ENCODE assay signal across 28 cellular contexts in the genomic region with DNA sequence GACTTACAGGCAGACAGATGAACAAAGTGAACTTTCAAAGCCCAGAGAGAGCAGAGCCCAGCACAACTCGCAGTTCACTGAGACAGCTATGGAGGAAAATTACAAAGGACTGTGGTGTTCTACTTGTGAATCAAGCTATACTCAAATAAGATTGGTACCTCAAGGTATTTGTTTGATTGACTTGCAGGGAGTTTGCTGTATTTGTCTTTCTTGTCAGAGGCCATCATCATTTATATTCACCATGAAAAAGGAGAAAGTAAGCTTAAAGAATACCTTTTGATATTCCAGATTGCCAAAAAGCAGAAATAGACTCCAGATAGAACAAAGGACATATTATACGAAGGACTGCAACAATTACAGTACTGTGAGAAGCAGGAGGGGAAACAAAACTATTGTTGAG.
"Had no signal": no experiment of that assay in that cellular context is flagged by ENCODE, and none has a peak within 500 bp of the region (broad histone marks: within the 10 kb centered on the region; RNA-seq: fewer than 3 reads in every experiment).

No MANE protein-coding gene starts in this region.

- H3K9me3 Mint-ChIP-seq: activated CD4-positive, alpha-beta T cell treated with anti-CD3 and anti-CD28 coated beads, Interleukin-2, amount 10 ng/mL, durations not matched to agents 24 days and 14 days; activated naive CD4-positive, alpha-beta T cell treated with anti-CD3 and anti-CD28 coated beads, Interleukin-2, amount 10 ng/mL, durations not matched to agents 7 days and 5 days; activated naive CD4-positive, alpha-beta T cell treated with anti-CD3 and anti-CD28 coated beads, Interleukin-2, amount 50 U/mL, for 72 hours; activated naive CD8-positive, alpha-beta T cell treated with anti-CD3 and anti-CD28 coated beads, Interleukin-2, amount 10 ng/mL, durations not matched to agents 7 days and 5 days had no signal

- H3K4me1 ChIP-seq: ascending aorta, breast epithelium, colonic mucosa, esophagus squamous epithelium, gastroesophageal sphincter had no signal

- H3K4me1 Mint-ChIP-seq: activated CD4-positive, alpha-beta T cell treated with anti-CD3 and anti-CD28 coated beads for 36 hours; activated CD4-positive, alpha-beta T cell treated with anti-CD3 and anti-CD28 coated beads, Interleukin-2, amount 10 ng/mL, durations not matched to agents 24 days and 14 days; activated CD8-positive, alpha-beta memory T cell treated with anti-CD3 and anti-CD28 coated beads, Interleukin-2, amount 10 ng/mL, durations not matched to agents 7 days and 5 days; activated naive CD4-positive, alpha-beta T cell treated with anti-CD3 and anti-CD28 coated beads, Interleukin-2, amount 10 ng/mL, durations not matched to agents 7 days and 5 days; activated naive CD8-positive, alpha-beta T cell treated with anti-CD3 and anti-CD28 coated beads, Interleukin-2, amount 10 ng/mL, durations not matched to agents 7 days and 5 days had no signal

- H3K27ac Mint-ChIP-seq: activated CD4-positive, alpha-beta memory T cell treated with anti-CD3 and anti-CD28 coated beads for 36 hours; activated CD4-positive, alpha-beta T cell treated with anti-CD3 and anti-CD28 coated beads for 36 hours; activated CD4-positive, alpha-beta T cell treated with anti-CD3 and anti-CD28 coated beads, Interleukin-2, amount 10 ng/mL, durations not matched to agents 24 days and 14 days; activated CD8-positive, alpha-beta memory T cell treated with anti-CD3 and anti-CD28 coated beads, Interleukin-2, amount 10 ng/mL, durations not matched to agents 7 days and 5 days; activated CD8-positive, alpha-beta T cell treated with anti-CD3 and anti-CD28 coated beads, Interleukin-2, amount 10 ng/mL, durations not matched to agents 7 days and 5 days; activated naive CD4-positive, alpha-beta T cell treated with anti-CD3 and anti-CD28 coated beads, Interleukin-2, amount 10 ng/mL, durations not matched to agents 7 days and 5 days; activated naive CD4-positive, alpha-beta T cell treated with anti-CD3 and anti-CD28 coated beads, Interleukin-2, amount 50 U/mL, for 72 hours; activated naive CD8-positive, alpha-beta T cell treated with anti-CD3 and anti-CD28 coated beads, Interleukin-2, amount 10 ng/mL, durations not matched to agents 7 days and 5 days; brain had no signal

- H3K27me3 ChIP-seq: ascending aorta, cardiac muscle cell, colonic mucosa, esophagus squamous epithelium, gastroesophageal sphincter had no signal

- H3K4me3 Mint-ChIP-seq: activated CD4-positive, alpha-beta memory T cell treated with anti-CD3 and anti-CD28 coated beads for 36 hours; activated CD4-positive, alpha-beta T cell treated with anti-CD3 and anti-CD28 coated beads for 36 hours; activated CD4-positive, alpha-beta T cell treated with anti-CD3 and anti-CD28 coated beads, Interleukin-2, amount 10 ng/mL, durations not matched to agents 24 days and 14 days; activated CD8-positive, alpha-beta memory T cell treated with anti-CD3 and anti-CD28 coated beads, Interleukin-2, amount 10 ng/mL, durations not matched to agents 7 days and 5 days; activated CD8-positive, alpha-beta T cell treated with anti-CD3 and anti-CD28 coated beads, Interleukin-2, amount 10 ng/mL, durations not matched to agents 7 days and 5 days; activated naive CD4-positive, alpha-beta T cell treated with anti-CD3 and anti-CD28 coated beads, Interleukin-2, amount 10 ng/mL, durations not matched to agents 7 days and 5 days; activated naive CD8-positive, alpha-beta T cell treated with anti-CD3 and anti-CD28 coated beads, Interleukin-2, amount 10 ng/mL, durations not matched to agents 7 days and 5 days; brain had no signal

- H3K27me3 Mint-ChIP-seq: activated CD4-positive, alpha-beta memory T cell treated with anti-CD3 and anti-CD28 coated beads for 36 hours; activated CD4-positive, alpha-beta T cell treated with anti-CD3 and anti-CD28 coated beads for 36 hours; activated CD4-positive, alpha-beta T cell treated with anti-CD3 and anti-CD28 coated beads, Interleukin-2, amount 10 ng/mL, durations not matched to agents 24 days and 14 days; activated CD8-positive, alpha-beta memory T cell treated with anti-CD3 and anti-CD28 coated beads, Interleukin-2, amount 10 ng/mL, durations not matched to agents 7 days and 5 days; activated naive CD4-positive, alpha-beta T cell treated with anti-CD3 and anti-CD28 coated beads, Interleukin-2, amount 10 ng/mL, durations not matched to agents 7 days and 5 days; activated naive CD8-positive, alpha-beta T cell treated with anti-CD3 and anti-CD28 coated beads, Interleukin-2, amount 10 ng/mL, durations not matched to agents 7 days and 5 days had no signal

- H3K9me3 ChIP-seq: ascending aorta, colonic mucosa, esophagus squamous epithelium, gastroesophageal sphincter had no signal

- H3K4me3 ChIP-seq: ascending aorta, breast epithelium, cardiac muscle cell, colonic mucosa, esophagus squamous epithelium, gastroesophageal sphincter had no signal

- H3K36me3 Mint-ChIP-seq: activated CD4-positive, alpha-beta memory T cell treated with anti-CD3 and anti-CD28 coated beads for 36 hours; activated CD8-positive, alpha-beta memory T cell treated with anti-CD3 and anti-CD28 coated beads, Interleukin-2, amount 10 ng/mL, durations not matched to agents 7 days and 5 days; activated naive CD4-positive, alpha-beta T cell treated with anti-CD3 and anti-CD28 coated beads, Interleukin-2, amount 10 ng/mL, durations not matched to agents 7 days and 5 days; activated naive CD4-positive, alpha-beta T cell treated with anti-CD3 and anti-CD28 coated beads, Interleukin-2, amount 50 U/mL, for 72 hours; activated naive CD8-positive, alpha-beta T cell treated with anti-CD3 and anti-CD28 coated beads, Interleukin-2, amount 10 ng/mL, durations not matched to agents 7 days and 5 days; brain had no signal

- H3K27ac ChIP-seq: ascending aorta, breast epithelium, cardiac muscle cell, colonic mucosa, epithelial cell of prostate, esophagus squamous epithelium, gastroesophageal sphincter had no signal

- DNase-seq: activated CD4-positive, alpha-beta memory T cell treated with anti-CD3 and anti-CD28 coated beads for 36 hours; activated CD4-positive, alpha-beta T cell treated with anti-CD3 and anti-CD28 coated beads for 36 hours; activated CD4-positive, alpha-beta T cell treated with anti-CD3 and anti-CD28 coated beads, Interleukin-2, amount 10 ng/mL, durations not matched to agents 24 days and 14 days; activated CD4-positive, CD25-positive, alpha-beta regulatory T cell; activated CD4-positive, CD25-positive, alpha-beta regulatory T cell treated with anti-CD3 and anti-CD28 coated beads, Interleukin-2, amount 50 U/mL, for 72 hours; activated CD8-positive, alpha-beta memory T cell treated with anti-CD3 and anti-CD28 coated beads, Interleukin-2, amount 10 ng/mL, durations not matched to agents 7 days and 5 days; activated CD8-positive, alpha-beta memory T cell treated with anti-CD3 and anti-CD28 coated beads, Interleukin-2, amount 50 U/mL, for 4 hours; activated CD8-positive, alpha-beta T cell treated with anti-CD3 and anti-CD28 coated beads, Interleukin-2, amount 10 ng/mL, durations not matched to agents 7 days and 5 days; activated gamma-delta T cell; activated naive CD4-positive, alpha-beta T cell; activated naive CD4-positive, alpha-beta T cell treated with anti-CD3 and anti-CD28 coated beads, Interleukin-2, amount 10 ng/mL, durations not matched to agents 7 days and 5 days; activated naive CD8-positive, alpha-beta T cell treated with anti-CD3 and anti-CD28 coated beads, Interleukin-2, amount 10 ng/mL, durations not matched to agents 7 days and 5 days; activated T-cell treated with anti-CD3 and anti-CD28 coated beads, Interleukin-2, amount 50 U/mL, for 1 hour; activated T-cell treated with anti-CD3 and anti-CD28 coated beads, Interleukin-2, amount 50 U/mL, for 48 hours; central memory CD4-positive, alpha-beta T cell; cerebellar nuclear complex; colonic mucosa; effector CD8-positive, alpha-beta T cell; esophagus squamous epithelium; foreskin melanocyte; T-helper 2 cell had no signal

- H3K36me3 ChIP-seq: ascending aorta, breast epithelium, cardiac muscle cell, colonic mucosa, esophagus squamous epithelium, gastroesophageal sphincter had no signal
